1 cellular context compared by ENCODE assay signal in the genomic region with DNA sequence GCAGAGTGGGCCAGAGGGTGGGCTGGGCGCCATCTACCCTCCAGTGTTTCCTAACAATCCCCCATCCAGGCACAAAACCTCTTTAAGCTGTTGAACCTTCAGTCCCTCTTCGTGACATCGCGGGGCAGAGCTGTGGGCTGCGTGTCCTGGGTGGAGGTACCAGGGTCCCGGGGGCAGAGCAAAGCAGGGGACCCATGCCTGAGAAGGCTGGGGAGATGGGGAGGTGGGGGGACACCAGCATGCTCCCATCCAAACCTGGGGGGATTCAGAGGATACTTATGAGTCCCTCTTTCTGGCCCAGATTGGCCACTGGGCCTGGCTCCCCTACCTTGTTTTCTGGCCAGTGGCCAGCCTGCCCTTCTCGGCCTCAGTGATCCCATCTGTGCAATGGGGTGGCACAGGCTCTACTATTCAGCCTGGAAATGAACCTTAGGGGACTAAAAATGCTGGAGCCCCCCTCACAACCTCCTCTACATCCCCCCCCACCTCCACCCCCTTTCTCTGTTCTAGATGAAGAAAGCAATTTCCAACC.
TF ChIP-seq lines count a peak whose summit lies in the region.

No MANE protein-coding gene starts in this region.

TF ChIP-seq in IMR-90, 13 proteins besides CTCF, POLR2A, EP300 and RAD21:
- TF ChIP-seq MAFK (IDR thresholded peaks at IDR 0.05; ENCODE audit: low read depth, low read length) = no peak
- TF ChIP-seq, protein P1, sequence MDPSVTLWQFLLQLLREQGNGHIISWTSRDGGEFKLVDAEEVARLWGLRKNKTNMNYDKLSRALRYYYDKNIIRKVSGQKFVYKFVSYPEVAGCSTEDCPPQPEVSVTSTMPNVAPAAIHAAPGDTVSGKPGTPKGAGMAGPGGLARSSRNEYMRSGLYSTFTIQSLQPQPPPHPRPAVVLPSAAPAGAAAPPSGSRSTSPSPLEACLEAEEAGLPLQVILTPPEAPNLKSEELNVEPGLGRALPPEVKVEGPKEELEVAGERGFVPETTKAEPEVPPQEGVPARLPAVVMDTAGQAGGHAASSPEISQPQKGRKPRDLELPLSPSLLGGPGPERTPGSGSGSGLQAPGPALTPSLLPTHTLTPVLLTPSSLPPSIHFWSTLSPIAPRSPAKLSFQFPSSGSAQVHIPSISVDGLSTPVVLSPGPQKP (IDR thresholded peaks at IDR 0.05; ENCODE audit: borderline replicate concordance, low read depth, low read length) = no peak
- no peak for TF ChIP-seq CHD1 (IDR thresholded peaks at IDR 0.05; ENCODE audit: low read depth, low read length)
- TF ChIP-seq RCOR1 (IDR thresholded peaks at IDR 0.05; ENCODE audit: insufficient replicate concordance, low read length) = no peak
- no peak for TF ChIP-seq MAZ (IDR thresholded peaks at IDR 0.05; ENCODE audit: borderline replicate concordance, low read depth, low read length)
- TF ChIP-seq MXI1 (IDR thresholded peaks at IDR 0.05; ENCODE audit: borderline replicate concordance, low read depth, low read length) = no peak
- TF ChIP-seq RFX5 (IDR thresholded peaks at IDR 0.05; ENCODE audit: low read depth, low read length) = no peak
- no peak for TF ChIP-seq BHLHE40 (IDR thresholded peaks at IDR 0.05; ENCODE audit: low read depth, low read length)
- TF ChIP-seq NFE2L2 (IDR thresholded peaks at IDR 0.05; ENCODE audit: low read depth, low read length) = no peak
- no peak for TF ChIP-seq CEBPB (IDR thresholded peaks at IDR 0.05; ENCODE audit: low read depth, low read length)
- no peak for TF ChIP-seq SMC3 (IDR thresholded peaks at IDR 0.05; ENCODE audit: low read depth, low read length)
- TF ChIP-seq, protein P2, sequence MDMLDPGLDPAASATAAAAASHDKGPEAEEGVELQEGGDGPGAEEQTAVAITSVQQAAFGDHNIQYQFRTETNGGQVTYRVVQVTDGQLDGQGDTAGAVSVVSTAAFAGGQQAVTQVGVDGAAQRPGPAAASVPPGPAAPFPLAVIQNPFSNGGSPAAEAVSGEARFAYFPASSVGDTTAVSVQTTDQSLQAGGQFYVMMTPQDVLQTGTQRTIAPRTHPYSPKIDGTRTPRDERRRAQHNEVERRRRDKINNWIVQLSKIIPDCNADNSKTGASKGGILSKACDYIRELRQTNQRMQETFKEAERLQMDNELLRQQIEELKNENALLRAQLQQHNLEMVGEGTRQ (IDR thresholded peaks at IDR 0.05; ENCODE audit: low read depth, low read length) = no peak
- no peak for TF ChIP-seq FOS (IDR thresholded peaks at IDR 0.05; ENCODE audit: low read depth, low read length)
TF ChIP-seq in IMR-90: peak in this region for 0.
